29 cellular contexts compared by ENCODE assay signal in genomic region chr11:1998290-1998689, GRCh38. TPM values are rescaled to one million over a fixed set of nuclear protein-coding genes. Genes with fewer than 3 reads are reported as not detected.
DNase-seq lines count a peak whose midpoint lies in the region; ATAC-seq and TF ChIP-seq lines count a peak whose summit lies in the region.
"Had no signal": no experiment of that assay in that cellular context is flagged by ENCODE, and none has a peak within 500 bp of the region (broad histone marks: within the 10 kb centered on the region; RNA-seq: fewer than 3 reads in every experiment).

No MANE protein-coding gene starts in this region.

- DNase-seq in stimulated activated naive CD8-positive, alpha-beta T cell treated with anti-CD3 and anti-CD28 coated beads, Interleukin-15, amount 100 ng/mL, for 72 hours: no peak
- DNase-seq in stimulated activated naive CD8-positive, alpha-beta T cell treated with anti-CD3 and anti-CD28 coated beads, Interleukin-15, Interleukin-2, amounts not matched to agents 100 U/mL and 50 U/mL, for 24 hours: no peak
- DNase-seq in mucosa of descending colon: no peak
- no peak for DNase-seq in NCI-H1048 (lab: John Stamatoyannopoulos, UW)
- no peak for DNase-seq in NCI-H510A (lab: John Stamatoyannopoulos, UW)
- no peak for DNase-seq in NCI-H1105 treated with DMSO at 0.1 percent for 48 hours (lab: John Stamatoyannopoulos, UW)
- DNase-seq: activated CD4-positive, alpha-beta T cell treated with anti-CD3 and anti-CD28 coated beads for 4 hours; activated effector memory CD4-positive, alpha-beta T cell treated with Interleukin-2 at 50 U/mL for 16 hours; CD8-positive, alpha-beta memory T cell; DMS 273 treated with DMSO at 0.1 percent for 48 hours; EL; glutamatergic neuron; H7; islet precursor cell; NCI-H1436 treated with DMSO at 0.1 percent for 48 hours; NCI-H2081 treated with DMSO at 0.1 percent for 48 hours; NCI-H226; NCI-H69; nephron progenitor cell; spleen; stimulated activated CD4-positive, alpha-beta T cell treated with anti-CD3 and anti-CD28 coated beads, Interleukin-2, amount 100 ng/mL, for 24 hours; stomach; T1000 had no signal

- no peaks in the 10 kb centered on the region for H3K4me1 ChIP-seq in mucosa of descending colon (ENCODE audit: low read depth)
- H3K4me1 ChIP-seq: spleen, stomach had no signal

- no peaks in the 10 kb centered on the region for H3K4me1 Mint-ChIP-seq in stimulated activated naive CD8-positive, alpha-beta T cell treated with anti-CD3 and anti-CD28 coated beads, Interleukin-15, amount 100 ng/mL, for 72 hours
- H3K4me1 Mint-ChIP-seq: CD8-positive, alpha-beta memory T cell; nephron progenitor cell had no signal

- no peaks in the 10 kb centered on the region for H3K9me3 ChIP-seq in mucosa of descending colon
- H3K9me3 ChIP-seq: spleen, stomach had no signal

- H3K4me3 ChIP-seq in mucosa of descending colon: no peak overlapping the region
- H3K4me3 ChIP-seq: lung, spleen, stomach had no signal

- no peaks in the 10 kb centered on the region for H3K36me3 ChIP-seq in mucosa of descending colon (ENCODE audit: low read depth)
- H3K36me3 ChIP-seq: spleen, stomach had no signal

- no peaks in the 10 kb centered on the region for H3K27me3 Mint-ChIP-seq in stimulated activated naive CD8-positive, alpha-beta T cell treated with anti-CD3 and anti-CD28 coated beads, Interleukin-15, amount 100 ng/mL, for 72 hours
- H3K27me3 Mint-ChIP-seq: activated naive CD8-positive, alpha-beta T cell; CD8-positive, alpha-beta memory T cell had no signal

- TF ChIP-seq CTCF in mucosa of descending colon (IDR thresholded peaks at IDR 0.05): no peak

- no peak overlapping the region for H3K27ac Mint-ChIP-seq in stimulated activated naive CD8-positive, alpha-beta T cell treated with anti-CD3 and anti-CD28 coated beads, Interleukin-15, amount 100 ng/mL, for 72 hours
- H3K27ac Mint-ChIP-seq: activated naive CD8-positive, alpha-beta T cell; CD8-positive, alpha-beta memory T cell; nephron progenitor cell had no signal

- no peaks in the 10 kb centered on the region for H3K9me3 Mint-ChIP-seq in stimulated activated naive CD8-positive, alpha-beta T cell treated with anti-CD3 and anti-CD28 coated beads, Interleukin-15, amount 100 ng/mL, for 72 hours
- H3K9me3 Mint-ChIP-seq: CD8-positive, alpha-beta memory T cell; nephron progenitor cell had no signal

- intact Hi-C loops in mucosa of descending colon (cut with DNase I, micrococcal nuclease): no loop called here

- no peak overlapping the region for H3K4me3 Mint-ChIP-seq in stimulated activated naive CD8-positive, alpha-beta T cell treated with anti-CD3 and anti-CD28 coated beads, Interleukin-15, amount 100 ng/mL, for 72 hours
- H3K4me3 Mint-ChIP-seq: activated naive CD8-positive, alpha-beta T cell; CD8-positive, alpha-beta memory T cell; nephron progenitor cell had no signal

- ATAC-seq in stimulated activated naive CD8-positive, alpha-beta T cell treated with anti-CD3 and anti-CD28 coated beads, Interleukin-15, amount 100 ng/mL, for 72 hours: peak; percentile 40
- ATAC-seq in stimulated activated naive CD8-positive, alpha-beta T cell treated with anti-CD3 and anti-CD28 coated beads, Interleukin-15, Interleukin-2, amounts not matched to agents 100 U/mL and 50 U/mL, for 24 hours: no peak
- ATAC-seq in esophagus mucosa: peak; percentile 39
- peak; percentile 56 for ATAC-seq in mucosa of descending colon
- ATAC-seq in GM18907 (IDR thresholded peaks at IDR 0.05; ENCODE audit: unreplicated experiment): no peak

RNA-seq across cellular contexts. Expression of gene H19, which starts 0.6 kb away (rescaled TPM):
- total RNA-seq in esophagus mucosa (6.5 TPM), mucosa of descending colon (10 to 100 TPM in 2 of 3 donors, 1 to 10 TPM in 1; 5.8 to 59.3 (median 13.5) TPM)
- total RNA-seq: activated CD8-positive, alpha-beta memory T cell treated with anti-CD3 and anti-CD28 coated beads for 36 hours; CD8-positive, alpha-beta memory T cell; mononuclear cell had no signal

RNA-seq across cellular contexts. Expression of gene MRPL23, which starts 51.2 kb away (rescaled TPM):
- total RNA-seq in esophagus mucosa (44.4 TPM), mucosa of descending colon (100 to 1,000 TPM in 1 of 3 donors, 10 to 100 TPM in 2; 42.5 to 105 (median 56.1) TPM)

Comparison
In these comparisons a context has a peak if more than half of its experiments do, and no peak if none do; other contexts are left out.
1. ATAC-seq: peak in stimulated activated naive CD8-positive, alpha-beta T cell treated with anti-CD3 and anti-CD28 coated beads, Interleukin-15, amount 100 ng/mL, for 72 hours (single experiment), esophagus mucosa (single experiment) and mucosa of descending colon (single experiment); none in stimulated activated naive CD8-positive, alpha-beta T cell treated with anti-CD3 and anti-CD28 coated beads, Interleukin-15, Interleukin-2, amounts not matched to agents 100 U/mL and 50 U/mL, for 24 hours (single experiment) and GM18907 (single experiment).